ENCODE assay signal across 11 cellular contexts in genomic region chr7:106765727-106766355, GRCh38.
"Had no signal": no experiment of that assay in that cellular context is flagged by ENCODE, and none has a peak within 500 bp of the region (broad histone marks: within the 10 kb centered on the region; RNA-seq: fewer than 3 reads in every experiment).

No MANE protein-coding gene starts in this region.

- H3K9me3 Mint-ChIP-seq: activated B cell treated with CpG ODN at 0.5 μM for 24 hours; activated CD4-positive, alpha-beta T cell treated with anti-CD3 and anti-CD28 coated beads, Interleukin-2, amount 10 ng/mL, durations not matched to agents 24 days and 14 days; activated naive CD4-positive, alpha-beta T cell treated with anti-CD3 and anti-CD28 coated beads, Interleukin-2, amount 50 U/mL, for 24 hours; stimulated activated naive CD8-positive, alpha-beta T cell treated with anti-CD3 and anti-CD28 coated beads, Interleukin-15, Interleukin-2, amounts not matched to agents 100 ng/mL and 50 ng/mL, for 24 hours had no signal

- H3K4me3 Mint-ChIP-seq: activated B cell treated with CpG ODN at 0.5 μM for 24 hours; activated CD4-positive, alpha-beta T cell treated with anti-CD3 and anti-CD28 coated beads, Interleukin-2, amount 10 ng/mL, durations not matched to agents 24 days and 14 days; activated naive CD4-positive, alpha-beta T cell treated with anti-CD3 and anti-CD28 coated beads, Interleukin-2, amount 50 U/mL, for 24 hours; stimulated activated naive CD8-positive, alpha-beta T cell treated with anti-CD3 and anti-CD28 coated beads, Interleukin-15, Interleukin-2, amounts not matched to agents 100 ng/mL and 50 ng/mL, for 24 hours had no signal

- H3K27me3 ChIP-seq: breast epithelium, foreskin keratinocyte, sigmoid colon had no signal

- H3K27me3 Mint-ChIP-seq: activated B cell treated with CpG ODN at 0.5 μM for 24 hours; activated CD4-positive, alpha-beta T cell treated with anti-CD3 and anti-CD28 coated beads, Interleukin-2, amount 10 ng/mL, durations not matched to agents 24 days and 14 days; activated naive CD4-positive, alpha-beta T cell treated with anti-CD3 and anti-CD28 coated beads, Interleukin-2, amount 50 U/mL, for 24 hours; stimulated activated naive CD8-positive, alpha-beta T cell treated with anti-CD3 and anti-CD28 coated beads, Interleukin-15, Interleukin-2, amounts not matched to agents 100 ng/mL and 50 ng/mL, for 24 hours had no signal

- H3K9me3 ChIP-seq: breast epithelium, sigmoid colon had no signal

- H3K4me3 ChIP-seq: breast epithelium, sigmoid colon had no signal

- H3K36me3 ChIP-seq: breast epithelium, sigmoid colon had no signal

- DNase-seq: activated B cell treated with CpG ODN at 0.5 μM for 24 hours; activated CD4-positive, alpha-beta T cell treated with anti-CD3 and anti-CD28 coated beads, Interleukin-2, amount 10 ng/mL, durations not matched to agents 24 days and 14 days; activated effector memory CD4-positive, alpha-beta T cell treated with Interleukin-2 at 50 U/mL for 16 hours; head of caudate nucleus; sigmoid colon; stimulated activated CD4-positive, alpha-beta T cell treated with anti-CD3 and anti-CD28 coated beads, Interleukin-4, amount 100 ng/mL, for 1 hour; stimulated activated CD8-positive, alpha-beta memory T cell treated with anti-CD3 and anti-CD28 coated beads, Interleukin-4, amount 100 ng/mL, for 48 hours had no signal

- ATAC-seq: foreskin keratinocyte had no signal

- H3K27ac ChIP-seq: breast epithelium, foreskin keratinocyte, sigmoid colon had no signal

- H3K27ac Mint-ChIP-seq: activated B cell treated with CpG ODN at 0.5 μM for 24 hours; activated CD4-positive, alpha-beta T cell treated with anti-CD3 and anti-CD28 coated beads, Interleukin-2, amount 10 ng/mL, durations not matched to agents 24 days and 14 days; activated naive CD4-positive, alpha-beta T cell treated with anti-CD3 and anti-CD28 coated beads, Interleukin-2, amount 50 U/mL, for 24 hours; stimulated activated naive CD8-positive, alpha-beta T cell treated with anti-CD3 and anti-CD28 coated beads, Interleukin-15, Interleukin-2, amounts not matched to agents 100 ng/mL and 50 ng/mL, for 24 hours had no signal

- H3K36me3 Mint-ChIP-seq: activated naive CD4-positive, alpha-beta T cell treated with anti-CD3 and anti-CD28 coated beads, Interleukin-2, amount 50 U/mL, for 24 hours had no signal

- H3K4me1 ChIP-seq: breast epithelium had no signal
